19 cellular contexts compared by ENCODE assay signal in genomic region chr9:130325921-130326320, GRCh38.
DNase-seq lines count a peak whose midpoint lies in the region; ATAC-seq, FAIRE-seq and TF ChIP-seq lines count a peak whose summit lies in the region.
"Had no signal": no experiment of that assay in that cellular context is flagged by ENCODE, and none has a peak within 500 bp of the region (broad histone marks: within the 10 kb centered on the region; RNA-seq: fewer than 3 reads in every experiment).

No MANE protein-coding gene starts in this region.

- H3K4me1 ChIP-seq in BE2C, result peaks cover 34% of the 10 kb centered on the region
- peaks cover 0 to under 1% (median 0%) of the 10 kb centered on the region in 4 experiments; a peak in 1 of 7 replicates for H3K4me1 ChIP-seq in H1 (replicated peaks in 1 of 4; ENCODE audit: control insufficient read depth in 3 of 4, insufficient read depth in 4 of 4, low read length in 3 of 4)
- H3K4me1 ChIP-seq in trophoblast cell (ENCODE audit: control insufficient read depth in 1 of 2, insufficient read depth in 2 of 2, low read length in 2 of 2), result peaks cover 39 to 48% of the 10 kb centered on the region in 2 experiments
- no peaks in the 10 kb centered on the region for H3K4me1 ChIP-seq in colonic mucosa
- peaks cover 0 to 11% of the 10 kb centered on the region in 2 donors for H3K4me1 ChIP-seq in thyroid gland

- H4K20me1 ChIP-seq in H1 (replicated peaks in 1 of 2; ENCODE audit: control insufficient read depth in 1 of 2, insufficient read depth in 2 of 2, low read length in 2 of 2), result no peaks in the 10 kb centered on the region

- no peaks in the 10 kb centered on the region; the same call in 1 of the 2 replicates for H3K23me2 ChIP-seq in H1 (ENCODE audit: low read depth, low read length)

- H3K18ac ChIP-seq in H1 (ENCODE audit: extremely low read depth, low read length), result no peak overlapping the region
- no peak overlapping the region for H3K18ac ChIP-seq in trophoblast cell (ENCODE audit: low read length)

- no peaks in the 10 kb centered on the region for H3K36me3 ChIP-seq in BE2C
- no peaks in the 10 kb centered on the region for H3K36me3 ChIP-seq in H1 (ENCODE audit: control insufficient read depth in 2 of 4, insufficient read depth in 4 of 4, low read length in 3 of 4)
- H3K36me3 ChIP-seq in trophoblast cell (ENCODE audit: control insufficient read depth in 1 of 2, insufficient read depth in 2 of 2, low read length in 2 of 2), result no peaks in the 10 kb centered on the region
- H3K36me3 ChIP-seq in colonic mucosa, result no peaks in the 10 kb centered on the region
- H3K36me3 ChIP-seq in thyroid gland, result no peaks in the 10 kb centered on the region

- H4K8ac ChIP-seq in H1 (ENCODE audit: extremely low read depth, insufficient read depth, low read length) (peak overlapping the region; percentile 53; the same call in 1 of the 2 replicates), trophoblast cell (ENCODE audit: low read depth, low read length) (peak overlapping the region; percentile 28)

- H2AK5ac ChIP-seq in H1 (ENCODE audit: low read depth, low read length), result no peak overlapping the region
- H2AK5ac ChIP-seq in trophoblast cell (ENCODE audit: low read length), result peak overlapping the region; percentile 45

- H3K4me1 Mint-ChIP-seq in glutamatergic neuron (ENCODE audit: low read depth, unreplicated experiment), result peaks cover 49% of the 10 kb centered on the region

- DNase-seq in BE2C, result peak; percentile 56
- no peak for DNase-seq in H1 (ENCODE audit: low read depth in 1 of 2, low spot score in 2 of 2)
- no peak for DNase-seq in glutamatergic neuron
- peak; percentile 90 for DNase-seq in trophoblast cell
- DNase-seq in NCI-H2196 (lab: John Stamatoyannopoulos, UW; ENCODE audit: unreplicated experiment), result no peak
- no peak for DNase-seq in colonic mucosa
- DNase-seq in thyroid gland, result no peak
- DNase-seq: 8988T; C1 segment of cervical spinal cord; CD4-positive, alpha-beta T cell; DMS79; HCEC 1CT; HFFc6 had no signal

- H2BK5ac ChIP-seq in H1 (ENCODE audit: low read depth, low read length) (peak overlapping the region; percentile 78; the same call in 1 of the 2 replicates), trophoblast cell (ENCODE audit: low read depth, low read length, poor library complexity) (peak overlapping the region; percentile 10)

- H3K36me3 Mint-ChIP-seq in glutamatergic neuron (ENCODE audit: unreplicated experiment), result no peaks in the 10 kb centered on the region

- no peak overlapping the region for H2BK120ac ChIP-seq in H1 (replicated peaks; ENCODE audit: low read depth, low read length)
- H2BK120ac ChIP-seq in trophoblast cell (ENCODE audit: insufficient read depth, low read length, poor library complexity), result peak overlapping the region; percentile 54

- H3K4me2 ChIP-seq in H1 (ENCODE audit: insufficient read depth in 1 of 2, low read depth in 2 of 2, low read length in 2 of 2), result no peak overlapping the region
- no peak overlapping the region for H3K4me2 ChIP-seq in trophoblast cell (ENCODE audit: low read length)

- no peak overlapping the region for H3K9ac ChIP-seq in H1 (replicated peaks in 1 of 4; ENCODE audit: extremely low read depth in 1 of 4, low read depth in 3 of 4, low read length in 3 of 4)
- no peak overlapping the region for H3K9ac ChIP-seq in trophoblast cell (ENCODE audit: low read length)
- no peak overlapping the region for H3K9ac ChIP-seq in colonic mucosa (ENCODE audit: low read depth in 2 of 2, low read length in 2 of 2)

- intact Hi-C loops in colonic mucosa (cut with DNase I), result no loop called here
- intact Hi-C loops in thyroid gland (cut with DNase I), result no loop called here

- H3K4ac ChIP-seq in H1 (replicated peaks; ENCODE audit: insufficient read length, low read depth, low read length), result no peak overlapping the region
- H3K4ac ChIP-seq in trophoblast cell (ENCODE audit: low read depth, low read length), result no peak overlapping the region

- H4K5ac ChIP-seq in H1 (ENCODE audit: insufficient read length, low read depth, low read length), result no peak overlapping the region

- TF ChIP-seq RAD21 in H1 (IDR thresholded peaks at IDR 0.05 in 1 of 2, conservative IDR thresholded peaks at IDR 0.05 in 1 of 2; ENCODE audit: low read depth in 2 of 2, low read length in 2 of 2), result no peak

- ATAC-seq in GM18511 (IDR thresholded peaks at IDR 0.05; ENCODE audit: unreplicated experiment), result no peak
- ATAC-seq: HepG2 had no signal

- peaks cover 16% of the 10 kb centered on the region for H3K27me3 Mint-ChIP-seq in glutamatergic neuron (ENCODE audit: unreplicated experiment)

- TF ChIP-seq CTCF in BE2C (IDR thresholded peaks at IDR 0.05; ENCODE audit: low read depth, low read length), result no peak
- no peak for TF ChIP-seq CTCF in H1 (IDR thresholded peaks at IDR 0.05; ENCODE audit: control extremely low read depth in 1 of 3, insufficient read depth in 1 of 3, low read depth in 1 of 3, low read length in 3 of 3)
- no peak for TF ChIP-seq CTCF in glutamatergic neuron (IDR thresholded peaks at IDR 0.05; ENCODE audit: partially characterized antibody, unreplicated experiment)
- no peak for TF ChIP-seq CTCF in colonic mucosa (IDR thresholded peaks at IDR 0.05)
- no peak for TF ChIP-seq CTCF in thyroid gland (IDR thresholded peaks at IDR 0.05)

- H2BK20ac ChIP-seq in H1 (ENCODE audit: low read length), result no peak overlapping the region

- no peak for FAIRE-seq in H1 (lab: Jason Lieb, UNC)
- FAIRE-seq: G401.6, GM12892, GM19239, HepG2, HTR-8/SVneo had no signal

- peak overlapping the region; percentile 52 for H3K4me3 Mint-ChIP-seq in glutamatergic neuron (ENCODE audit: unreplicated experiment)
- H3K4me3 Mint-ChIP-seq: CD4-positive, alpha-beta T cell; HFFc6 had no signal

- H3K79me2 ChIP-seq in H1 (ENCODE audit: control insufficient read depth in 1 of 2, insufficient read depth in 2 of 2, low read length in 2 of 2) (no peaks in the 10 kb centered on the region), trophoblast cell (ENCODE audit: control insufficient read depth, insufficient read depth, low read length, poor library complexity) (no peaks in the 10 kb centered on the region)

- no peak overlapping the region for H4K12ac ChIP-seq in trophoblast cell (ENCODE audit: low read depth, low read length)

- WGBS in H1 (ENCODE audit: extremely low coverage in 1 of 2, insufficient coverage in 1 of 2, insufficient read length in 1 of 2, insufficient replicate concordance in 2 of 2, low coverage in 1 of 2, low lambda C conversion rate in 2 of 2, missing lambda C conversion rate in 1 of 2), 2 experiments, result 88% methylated on average over 7 of the region's 7 CpGs; no CpG with 5 or more reads in 1 of the 2 experiments
- no CpG with 5 or more reads among the region's 7 CpGs for WGBS in trophoblast cell (ENCODE audit: extremely low coverage, insufficient coverage, insufficient read length)
- 97% methylated on average over 5 to 6 of the region's 7 CpGs for WGBS in thyroid gland, 2 donors

- H3K14ac ChIP-seq in H1 (ENCODE audit: insufficient read length) (no peak overlapping the region), trophoblast cell (ENCODE audit: low read length) (peak overlapping the region; percentile 25)

- no peak overlapping the region for H3K4me3 ChIP-seq in BE2C (ENCODE audit: low read depth, low read length)
- no peak overlapping the region for H3K4me3 ChIP-seq in H1 (ENCODE audit: extremely low read depth in 1 of 4, insufficient read depth in 2 of 4, low read depth in 3 of 4, low read length in 4 of 4)
- H3K4me3 ChIP-seq in trophoblast cell (ENCODE audit: low read depth, low read length), result no peak overlapping the region
- H3K4me3 ChIP-seq in colonic mucosa, result no peak overlapping the region
- no peak overlapping the region for H3K4me3 ChIP-seq in thyroid gland (replicated peaks in 1 of 3)

- H3K56ac ChIP-seq in H1 (replicated peaks; ENCODE audit: insufficient read length, low read depth, low read length), result no peak overlapping the region

- H3K27ac Mint-ChIP-seq in glutamatergic neuron (ENCODE audit: unreplicated experiment), result peak overlapping the region; percentile 76
- H3K27ac Mint-ChIP-seq: CD4-positive, alpha-beta T cell; HFFc6 had no signal

- H2AFZ ChIP-seq in H1 (ENCODE audit: low read length) (no peak overlapping the region), trophoblast cell (ENCODE audit: insufficient read depth, low read length, poor library complexity) (no peak overlapping the region)

- no peak for TF ChIP-seq EP300 in H1 (IDR thresholded peaks at IDR 0.05; ENCODE audit: borderline replicate concordance in 1 of 2, low read depth in 2 of 2, low read length in 2 of 2)

- H2BK15ac ChIP-seq in H1 (ENCODE audit: low read length), result 0 out of 2 replicates have a peak overlapping the region, but pooled peaks have one; percentile 18

- POLR2A ChIA-PET in H1 (lab: Charles Lee; ENCODE audit: partially characterized antibody), result no interaction called here

- H3K79me1 ChIP-seq in H1 (ENCODE audit: low read depth, low read length), result no peaks in the 10 kb centered on the region
- H3K79me1 ChIP-seq in trophoblast cell (ENCODE audit: low read length), result peaks cover 22% of the 10 kb centered on the region

- CTCF ChIA-PET in H1 (lab: Charles Lee; ENCODE audit: partially characterized antibody), result interaction anchor here (0.6 to 4.6 kb wide), 19 partner anchors 8 to 515 kb away, joined by 3 to 53 read pairs (median 4); no protein-coding TSS in a partner anchor

- peaks cover 8% of the 10 kb centered on the region for H3K9me3 Mint-ChIP-seq in glutamatergic neuron (ENCODE audit: unreplicated experiment)
- H3K9me3 Mint-ChIP-seq: CD4-positive, alpha-beta T cell; HFFc6 had no signal

- H3K23ac ChIP-seq in H1 (ENCODE audit: insufficient read length), result no peak overlapping the region
- no peak overlapping the region for H3K23ac ChIP-seq in trophoblast cell (ENCODE audit: low read length)

- H3K9me3 ChIP-seq in BE2C (no peaks in the 10 kb centered on the region), H1 (ENCODE audit: insufficient read depth in 2 of 2, low read depth in 1 of 2, low read length in 1 of 2) (no peaks in the 10 kb centered on the region), trophoblast cell (ENCODE audit: insufficient read depth, low read depth, low read length) (no peaks in the 10 kb centered on the region), colonic mucosa (no peaks in the 10 kb centered on the region), thyroid gland (no peaks in the 10 kb centered on the region)

- H2BK12ac ChIP-seq in H1 (ENCODE audit: low read depth, low read length) (no peak overlapping the region), trophoblast cell (ENCODE audit: low read length) (peak overlapping the region; percentile 45)

- H3K27ac ChIP-seq in H1 (ENCODE audit: low read depth, low read length), result no peak overlapping the region
- H3K27ac ChIP-seq in trophoblast cell (ENCODE audit: low read depth, low read length), result peak overlapping the region; percentile 10
- no peak overlapping the region for H3K27ac ChIP-seq in colonic mucosa
- H3K27ac ChIP-seq in thyroid gland, result no peak overlapping the region

- TF ChIP-seq POLR2A in H1 (IDR thresholded peaks at IDR 0.05; ENCODE audit: control extremely low read depth in 1 of 2, low read depth in 2 of 2, low read length in 2 of 2), result no peak
- TF ChIP-seq POLR2A in thyroid gland (IDR thresholded peaks at IDR 0.05), result no peak

- H4K91ac ChIP-seq in H1 (replicated peaks; ENCODE audit: insufficient read length, low read length) (no peak overlapping the region), trophoblast cell (ENCODE audit: low read depth, low read length) (peak overlapping the region; percentile 74)

- no peaks in the 10 kb centered on the region for H3K27me3 ChIP-seq in BE2C
- H3K27me3 ChIP-seq in H1 (replicated peaks in 1 of 4; ENCODE audit: control insufficient read depth in 3 of 4, extremely low read depth in 1 of 4, insufficient read depth in 3 of 4, low read length in 3 of 4), result no peaks in the 10 kb centered on the region
- H3K27me3 ChIP-seq in trophoblast cell (ENCODE audit: insufficient read depth, low read length), result no peaks in the 10 kb centered on the region
- H3K27me3 ChIP-seq in colonic mucosa, result no peaks in the 10 kb centered on the region
- H3K27me3 ChIP-seq in thyroid gland, result no peaks in the 10 kb centered on the region

Comparison
In these comparisons a context has a peak if more than half of its experiments do, and no peak if none do; other contexts are left out.
1. DNase-seq: peak in BE2C (single experiment) and trophoblast cell (2 of 2); none in H1 (0 of 2), glutamatergic neuron (single experiment), NCI-H2196 (single experiment), colonic mucosa (single experiment) and thyroid gland (0 of 2).